In genomic region chr1:108719654-108720435, GRCh38 we compare ENCODE assay signal across 11 cellular contexts. TPM values are rescaled to one million over a fixed set of nuclear protein-coding genes. Genes with fewer than 3 reads are reported as not detected.
DNase-seq lines count a peak whose midpoint lies in the region; ATAC-seq, FAIRE-seq and TF ChIP-seq lines count a peak whose summit lies in the region.
"Had no signal": no experiment of that assay in that cellular context is flagged by ENCODE, and none has a peak within 500 bp of the region (broad histone marks: within the 10 kb centered on the region; RNA-seq: fewer than 3 reads in every experiment).

No MANE protein-coding gene starts in this region.

- no peak for TF ChIP-seq CTCF in K562 (IDR thresholded peaks at IDR 0.05 in 2 of 3, conservative IDR thresholded peaks at IDR 0.05 in 1 of 3; ENCODE audit: insufficient read depth in 2 of 3, low read depth in 1 of 3, low read length in 3 of 3)

- H3K4me1 ChIP-seq in K562 (replicated peaks in 1 of 2; ENCODE audit: control insufficient read depth in 2 of 2, insufficient read depth in 2 of 2, low read length in 2 of 2) (peaks cover 0 to 10% of the 10 kb centered on the region in 2 experiments; a peak in 3 of 5 replicates), mesenchymal stem cell (ENCODE audit: control insufficient read depth, insufficient read depth, low read depth, low read length) (peaks cover 6% of the 10 kb centered on the region)

- no TSS peak for BruUV-seq in K562 (replicated peaks; lab: Mats Ljungman, UMichigan)

- no peaks in the 10 kb centered on the region for H3K36me3 ChIP-seq in K562 (ENCODE audit: control insufficient read depth, insufficient read depth, low read length)
- H3K36me3 ChIP-seq in mesenchymal stem cell (ENCODE audit: control insufficient read depth in 1 of 2, insufficient read depth in 2 of 2, low read depth in 1 of 2, low read length in 2 of 2), result no peaks in the 10 kb centered on the region

- FAIRE-seq in HTR-8/SVneo (lab: Jason Lieb, UNC), result no peak
- FAIRE-seq in K562 (lab: Jason Lieb, UNC), result peak; percentile 44

- no peak overlapping the region for H2AK5ac ChIP-seq in mesenchymal stem cell (ENCODE audit: low read length, severe bottlenecking)

- ATAC-seq in K562, result peak; percentile 73
- ATAC-seq: T-helper 17 cell had no signal

- H3K4ac ChIP-seq in mesenchymal stem cell (ENCODE audit: low read depth in 1 of 2, low read length in 2 of 2), result peak overlapping the region in 1 of 2 experiments; percentile 6

- no peak overlapping the region for H3K23ac ChIP-seq in mesenchymal stem cell (ENCODE audit: low read length in 2 of 2)

- peak overlapping the region; percentile 26 for H2BK15ac ChIP-seq in mesenchymal stem cell (ENCODE audit: low read depth, poor library complexity, severe bottlenecking)

- H3K9me1 ChIP-seq in K562 (ENCODE audit: control insufficient read depth, insufficient read depth, low read length), result no peaks in the 10 kb centered on the region

- no peaks in the 10 kb centered on the region for H4K20me1 ChIP-seq in K562 (replicated peaks; ENCODE audit: control insufficient read depth, insufficient read depth, low read length)

- peak; percentile 85 for DNase-seq in AG20443 (ENCODE audit: low spot score)
- peak; percentile 45 for DNase-seq in HTR-8/SVneo (ENCODE audit: insufficient read length, low spot score)
- peak; percentile 27 to 51 (median 34) for DNase-seq in K562 (ENCODE audit: extremely low read depth in 1 of 4, low spot score in 3 of 4)
- peak; percentile 92 for DNase-seq in mesenchymal stem cell
- no peak for DNase-seq in NCI-H345 treated with DMSO at 0.1 percent for 48 hours (lab: John Stamatoyannopoulos, UW; ENCODE audit: unreplicated experiment)
- no peak for DNase-seq in NCI-H2196 (lab: John Stamatoyannopoulos, UW; ENCODE audit: unreplicated experiment)
- no peak for DNase-seq in NOMO-1 treated with dmso at 0.1 percent for 144 hours (lab: John Stamatoyannopoulos, UW; ENCODE audit: unreplicated experiment)
- DNase-seq in HuH-7.5 (ENCODE audit: low spot score), result no peak
- DNase-seq: stimulated activated CD4-positive, alpha-beta T cell treated with anti-CD3 and anti-CD28 coated beads, Interleukin-4, amount 100 ng/mL, for 24 hours; T-helper 17 cell had no signal

- H3K79me1 ChIP-seq in mesenchymal stem cell (replicated peaks; ENCODE audit: low read length, poor library complexity, severe bottlenecking), result no peaks in the 10 kb centered on the region

- no peak overlapping the region for H4K91ac ChIP-seq in mesenchymal stem cell (ENCODE audit: low read length)

- H2BK120ac ChIP-seq in mesenchymal stem cell (ENCODE audit: low read depth, low read length), result no peak overlapping the region

- H3K79me2 ChIP-seq in K562 (ENCODE audit: control insufficient read depth, insufficient read depth, low read length), result no peaks in the 10 kb centered on the region

- H2AFZ ChIP-seq in K562 (ENCODE audit: low read depth, low read length) (peak overlapping the region; percentile 46), mesenchymal stem cell (ENCODE audit: low read depth, low read length) (no peak overlapping the region)

- CTCF ChIA-PET in K562 (lab: Yijun Ruan, JAX; ENCODE audit: low intra/inter-chr PET ratio), result no interaction called here

- peaks cover 19 to 20% of the 10 kb centered on the region in 2 experiments; a peak in 4 of 5 replicates for H3K27me3 ChIP-seq in K562 (ENCODE audit: control insufficient read depth in 2 of 2, insufficient read depth in 2 of 2, low read length in 2 of 2)
- no peaks in the 10 kb centered on the region for H3K27me3 ChIP-seq in mesenchymal stem cell (ENCODE audit: control insufficient read depth in 1 of 2, insufficient read depth in 1 of 2, low read length in 2 of 2)

- no peak overlapping the region for H3K14ac ChIP-seq in mesenchymal stem cell (ENCODE audit: low read length in 2 of 2)

- no peak overlapping the region for H2BK5ac ChIP-seq in mesenchymal stem cell (ENCODE audit: low read depth, low read length, poor library complexity, severe bottlenecking)

- 15% methylated on average over 8 of the region's 8 CpGs for WGBS in K562 (ENCODE audit: insufficient coverage, low coverage, missing lambda C conversion rate)
- WGBS in mesenchymal stem cell, result 60% methylated on average over 7 of the region's 8 CpGs

- H3K4me3 ChIP-seq in K562, result no peak overlapping the region
- peak overlapping the region in 1 of 2 experiments; percentile 42 for H3K4me3 ChIP-seq in mesenchymal stem cell (ENCODE audit: insufficient read depth in 1 of 2, low read depth in 1 of 2, low read length in 2 of 2)

- in situ Hi-C loops in K562 (cut with MboI), result no loop called here

- H3K4me2 ChIP-seq in K562 (ENCODE audit: insufficient read depth, low read length) (peak overlapping the region; percentile 1; the same call in 1 of the 2 replicates), mesenchymal stem cell (ENCODE audit: low read length, poor library complexity, severe bottlenecking) (no peak overlapping the region)

- no peak overlapping the region; the same call in 2 of the 3 replicates for H3K27ac ChIP-seq in K562 (ENCODE audit: extremely low read depth, low read depth, low read length)
- peak overlapping the region; percentile 10 for H3K27ac ChIP-seq in mesenchymal stem cell (ENCODE audit: low read length, poor library complexity, severe bottlenecking)

- H3K9me3 ChIP-seq in K562 (replicated peaks; ENCODE audit: control insufficient read depth, insufficient read depth, low read depth, low read length), result no peaks in the 10 kb centered on the region
- no peaks in the 10 kb centered on the region for H3K9me3 ChIP-seq in mesenchymal stem cell (ENCODE audit: control insufficient read depth, low read length)

- H4K8ac ChIP-seq in mesenchymal stem cell (ENCODE audit: low read length), result no peak overlapping the region

- intact Hi-C loops in K562 (cut with micrococcal nuclease), result no loop called here

- no peak for TF ChIP-seq POLR2A in K562 (conservative IDR thresholded peaks at IDR 0.05)

- no peak for TF ChIP-seq RAD21 in K562 (CRISPR knock-in tag; conservative IDR thresholded peaks at IDR 0.05 in 1 of 2, IDR thresholded peaks at IDR 0.05 in 1 of 2)

- POLR2A ChIA-PET in K562 (lab: Yijun Ruan, JAX), result interaction anchor here (0.5 to 1.5 kb wide), 3 partner anchors 8 to 370 kb away, joined by 3 to 10 read pairs (median 4); partner anchors contain the start of gene TMEM167B

- TF ChIP-seq EP300 in K562 (IDR thresholded peaks at IDR 0.05; ENCODE audit: low read length), result no peak

- peak overlapping the region; percentile 23 to 52 for H3K18ac ChIP-seq in mesenchymal stem cell (ENCODE audit: low read depth in 1 of 2, low read length in 2 of 2)

- H2BK12ac ChIP-seq in mesenchymal stem cell (ENCODE audit: low read length in 2 of 2), result peak overlapping the region; percentile 7 to 61

- 0 out of 4 replicates have a peak overlapping the region, but pooled peaks of 1 of the 2 experiments have one; percentile 27 for H3K9ac ChIP-seq in K562 (ENCODE audit: insufficient read depth in 1 of 2, low read depth in 2 of 2, low read length in 2 of 2)
- H3K9ac ChIP-seq in mesenchymal stem cell (ENCODE audit: low read length), result peak overlapping the region; percentile 60

RNA-seq across cellular contexts. Expression of gene FNDC7, which starts 7.1 kb away (rescaled TPM):
- total RNA-seq in K562 (2011; cell fraction: chromatin; rRNA removed; ENCODE audit: low replicate concordance), result 0.23 and 0.69 TPM in 2 replicates
- total RNA-seq in K562 (2011; cell fraction: nucleolus; rRNA removed), result 0.17 TPM in 1 of 2 replicates, not detected in the other
- 0.15 TPM in 1 of 2 replicates, not detected in the other for total RNA-seq in K562 (2011; cell fraction: nucleoplasm; rRNA removed)
- total RNA-seq in K562 (2014; rRNA removed) (not detected in 2 replicates), K562 (2014; rRNA removed; fragmentation: Illumina TruSeq; extraction: Trizol) (not detected in 2 replicates), K562 (2015; rRNA removed; fragmentation: Illumina TruSeq; extraction: Trizol) (not detected in 2 replicates), K562 (2021) (not detected in 2 replicates)
- polyA plus RNA-seq in K562 (2011; rRNA removed) (0.05 TPM in 1 of 2 replicates, not detected in the other), K562 (2014; fragmentation: Illumina TruSeq; extraction: Trizol) (not detected in 2 replicates), K562 (2014; fragmentation: Nextera tagmentation; extraction: Ambion mirVana) (not detected), K562 (2014; rRNA removed) (not detected in 2 replicates)
- 0.07 TPM in 1 of 2 replicates, not detected in the other for polyA plus RNA-seq in K562 (2011; cell fraction: cytosol; rRNA removed)
- polyA plus RNA-seq in K562 (2011; cell fraction: nucleus; rRNA removed), result 0.04 and 0.24 TPM in 2 replicates
- 0.03 TPM in 1 of 2 replicates, not detected in the other for polyA plus RNA-seq in K562 (2012)
- 0.39 TPM in 1 of 2 replicates, not detected in the other for polyA minus RNA-seq in K562 (2011; rRNA and poly(A)+ RNA removed)
- not detected in 2 replicates for polyA minus RNA-seq in K562 (2011; cell fraction: cytosol; rRNA and poly(A)+ RNA removed)
- 0.11 and 0.13 TPM in 2 replicates for polyA minus RNA-seq in K562 (2011; cell fraction: nucleus; rRNA and poly(A)+ RNA removed)
- not detected for polyA plus RNA-seq in mesenchymal stem cell (2013, experiment 1 of 2)
- polyA plus RNA-seq in mesenchymal stem cell (2013, experiment 2 of 2), result 0.01 TPM
- total RNA-seq: liver had no signal
- polyA plus RNA-seq: liver had no signal

RNA-seq across cellular contexts. Expression of gene STXBP3, which starts 26.6 kb away (rescaled TPM):
- total RNA-seq in K562 (2011; cell fraction: chromatin; rRNA removed; ENCODE audit: low replicate concordance), result 22.7 and 94.8 TPM in 2 replicates
- 11.3 and 13.7 TPM in 2 replicates for total RNA-seq in K562 (2011; cell fraction: nucleolus; rRNA removed)
- 36.6 and 53.6 TPM in 2 replicates for total RNA-seq in K562 (2011; cell fraction: nucleoplasm; rRNA removed)
- total RNA-seq in K562 (2014; rRNA removed) (33.1 TPM in 2 replicates), K562 (2014; rRNA removed; fragmentation: Illumina TruSeq; extraction: Trizol) (52.1 and 56.7 TPM in 2 replicates), K562 (2015; rRNA removed; fragmentation: Illumina TruSeq; extraction: Trizol) (45.8 and 52.5 TPM in 2 replicates), K562 (2021) (32.5 and 34.6 TPM in 2 replicates)
- polyA plus RNA-seq in K562 (2011; rRNA removed) (39.4 and 50.2 TPM in 2 replicates), K562 (2014; fragmentation: Illumina TruSeq; extraction: Trizol) (35.0 and 40.0 TPM in 2 replicates), K562 (2014; fragmentation: Nextera tagmentation; extraction: Ambion mirVana) (10 to 100 TPM; 34.2 to 34.9 TPM), K562 (2014; rRNA removed) (39.2 and 52.3 TPM in 2 replicates)
- polyA plus RNA-seq in K562 (2011; cell fraction: cytosol; rRNA removed), result 3.7 and 9.6 TPM in 2 replicates
- 12.0 and 19.1 TPM in 2 replicates for polyA plus RNA-seq in K562 (2011; cell fraction: nucleus; rRNA removed)
- 36.1 and 66.5 TPM in 2 replicates for polyA plus RNA-seq in K562 (2012)
- polyA minus RNA-seq in K562 (2011; rRNA and poly(A)+ RNA removed), result 63.6 and 65.3 TPM in 2 replicates
- polyA minus RNA-seq in K562 (2011; cell fraction: cytosol; rRNA and poly(A)+ RNA removed), result 11.5 and 14.8 TPM in 2 replicates
- 40.7 and 83.0 TPM in 2 replicates for polyA minus RNA-seq in K562 (2011; cell fraction: nucleus; rRNA and poly(A)+ RNA removed)
- polyA plus RNA-seq in mesenchymal stem cell (2013, experiment 1 of 2), result 21.6 TPM
- 25.4 TPM for polyA plus RNA-seq in mesenchymal stem cell (2013, experiment 2 of 2)

RNA-seq across cellular contexts. Expression of gene PRPF38B, which starts 27.7 kb away (rescaled TPM):
- total RNA-seq in K562 (2011; cell fraction: chromatin; rRNA removed; ENCODE audit: low replicate concordance), result 82.2 and 217 TPM in 2 replicates
- total RNA-seq in K562 (2011; cell fraction: nucleolus; rRNA removed), result 68.7 and 80.4 TPM in 2 replicates
- total RNA-seq in K562 (2011; cell fraction: nucleoplasm; rRNA removed), result 134 and 246 TPM in 2 replicates
- total RNA-seq in K562 (2014; rRNA removed) (27.8 and 67.8 TPM in 2 replicates), K562 (2014; rRNA removed; fragmentation: Illumina TruSeq; extraction: Trizol) (66.4 and 69.8 TPM in 2 replicates), K562 (2015; rRNA removed; fragmentation: Illumina TruSeq; extraction: Trizol) (68.0 and 75.3 TPM in 2 replicates), K562 (2021) (47.8 and 55.5 TPM in 2 replicates)
- polyA plus RNA-seq in K562 (2011; rRNA removed) (71.1 and 74.1 TPM in 2 replicates), K562 (2014; fragmentation: Illumina TruSeq; extraction: Trizol) (72.3 and 85.5 TPM in 2 replicates), K562 (2014; fragmentation: Nextera tagmentation; extraction: Ambion mirVana) (10 to 100 TPM; 25.3 to 34.3 TPM), K562 (2014; rRNA removed) (78.4 and 81.8 TPM in 2 replicates)
- polyA plus RNA-seq in K562 (2011; cell fraction: cytosol; rRNA removed), result 21.4 and 26.5 TPM in 2 replicates
- polyA plus RNA-seq in K562 (2011; cell fraction: nucleus; rRNA removed), result 119 and 157 TPM in 2 replicates
- 46.0 and 53.7 TPM in 2 replicates for polyA plus RNA-seq in K562 (2012)
- polyA minus RNA-seq in K562 (2011; rRNA and poly(A)+ RNA removed), result 60.0 and 63.7 TPM in 2 replicates
- 31.0 and 32.4 TPM in 2 replicates for polyA minus RNA-seq in K562 (2011; cell fraction: cytosol; rRNA and poly(A)+ RNA removed)
- 114 and 142 TPM in 2 replicates for polyA minus RNA-seq in K562 (2011; cell fraction: nucleus; rRNA and poly(A)+ RNA removed)
- 36.3 TPM for polyA plus RNA-seq in mesenchymal stem cell (2013, experiment 1 of 2)
- 36.0 TPM for polyA plus RNA-seq in mesenchymal stem cell (2013, experiment 2 of 2)

RNA-seq across cellular contexts. Expression of gene HENMT1, which starts 59.0 kb away (rescaled TPM):
- total RNA-seq in K562 (2011; cell fraction: chromatin; rRNA removed; ENCODE audit: low replicate concordance), result not detected in 2 replicates
- not detected in 2 replicates for total RNA-seq in K562 (2011; cell fraction: nucleolus; rRNA removed)
- not detected in 2 replicates for total RNA-seq in K562 (2011; cell fraction: nucleoplasm; rRNA removed)
- not detected in 2 replicates for total RNA-seq in K562 (2014; rRNA removed)
- total RNA-seq in K562 (2014; rRNA removed; fragmentation: Illumina TruSeq; extraction: Trizol), result not detected in 2 replicates
- total RNA-seq in K562 (2015; rRNA removed; fragmentation: Illumina TruSeq; extraction: Trizol), result not detected in 2 replicates
- not detected in 2 replicates for total RNA-seq in K562 (2021)
- not detected in 2 replicates for polyA plus RNA-seq in K562 (2011; rRNA removed)
- polyA plus RNA-seq in K562 (2011; cell fraction: cytosol; rRNA removed), result not detected in 2 replicates
- polyA plus RNA-seq in K562 (2011; cell fraction: nucleus; rRNA removed), result not detected in 2 replicates
- polyA plus RNA-seq in K562 (2012), result not detected in 2 replicates
- not detected in 2 replicates for polyA plus RNA-seq in K562 (2014; fragmentation: Illumina TruSeq; extraction: Trizol)
- polyA plus RNA-seq in K562 (2014; fragmentation: Nextera tagmentation; extraction: Ambion mirVana), result not detected
- 0.19 TPM in 1 of 2 replicates, not detected in the other for polyA plus RNA-seq in K562 (2014; rRNA removed)
- polyA minus RNA-seq in K562 (2011; rRNA and poly(A)+ RNA removed), result not detected in 2 replicates
- polyA minus RNA-seq in K562 (2011; cell fraction: cytosol; rRNA and poly(A)+ RNA removed), result not detected in 2 replicates
- not detected in 2 replicates for polyA minus RNA-seq in K562 (2011; cell fraction: nucleus; rRNA and poly(A)+ RNA removed)
- polyA plus RNA-seq in mesenchymal stem cell (2013, experiment 1 of 2), result 2.1 TPM
- 2.1 TPM for polyA plus RNA-seq in mesenchymal stem cell (2013, experiment 2 of 2)

Comparison
In these comparisons a context has a peak if more than half of its experiments do, and no peak if none do; other contexts are left out.
1. DNase-seq: peak in AG20443 (single experiment), HTR-8/SVneo (single experiment), K562 (4 of 4) and mesenchymal stem cell (single experiment); none in NCI-H345 treated with DMSO at 0.1 percent for 48 hours (single experiment), NCI-H2196 (single experiment), NOMO-1 treated with dmso at 0.1 percent for 144 hours (single experiment) and HuH-7.5 (single experiment).